Comparison of ENCODE assay signal across 1 cellular context in the genomic region with DNA sequence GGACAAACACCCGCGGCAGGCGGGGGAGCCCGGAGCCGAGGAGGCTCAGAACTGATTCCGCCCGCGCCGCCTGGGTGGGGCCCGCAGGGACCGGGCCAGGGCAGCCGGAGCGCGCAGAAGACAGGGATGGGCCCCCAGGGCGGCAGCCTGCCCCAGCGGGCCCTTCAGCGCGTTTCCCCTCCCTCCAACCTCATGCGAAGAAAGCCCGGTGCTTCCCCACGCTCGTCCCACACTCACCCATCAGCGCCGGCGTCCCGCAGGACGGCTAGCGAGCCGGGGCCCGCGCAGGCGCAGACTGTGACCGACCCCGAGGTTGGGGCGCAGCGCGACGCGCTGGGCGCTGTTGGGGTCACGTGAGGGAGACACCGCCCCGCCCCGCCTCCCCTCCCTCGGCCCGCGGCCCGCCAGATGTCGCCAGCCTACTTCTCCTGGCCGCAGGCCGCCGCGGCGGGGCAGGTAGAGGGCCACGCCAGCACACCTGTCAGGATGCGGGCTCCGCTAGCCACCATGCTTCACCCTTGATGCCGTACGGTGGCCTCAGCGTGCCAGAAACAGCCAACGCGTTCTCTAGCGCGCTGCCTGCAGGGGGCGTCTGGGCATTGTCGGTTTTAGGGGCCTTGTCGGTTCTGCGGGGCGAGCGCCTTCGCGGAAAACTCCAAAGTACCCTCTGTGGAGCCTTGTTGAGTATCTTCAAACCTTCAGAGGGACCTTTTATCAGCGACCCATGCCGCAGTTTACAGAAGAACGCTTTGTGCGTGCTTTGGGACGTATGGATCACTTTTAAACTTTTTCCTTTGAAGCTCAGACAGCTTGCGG.
A peak's percentile ranks its signal among the peaks of the same experiment; 100 is the strongest.
TF ChIP-seq lines count a peak whose summit lies in the region.

A gene with protein sequence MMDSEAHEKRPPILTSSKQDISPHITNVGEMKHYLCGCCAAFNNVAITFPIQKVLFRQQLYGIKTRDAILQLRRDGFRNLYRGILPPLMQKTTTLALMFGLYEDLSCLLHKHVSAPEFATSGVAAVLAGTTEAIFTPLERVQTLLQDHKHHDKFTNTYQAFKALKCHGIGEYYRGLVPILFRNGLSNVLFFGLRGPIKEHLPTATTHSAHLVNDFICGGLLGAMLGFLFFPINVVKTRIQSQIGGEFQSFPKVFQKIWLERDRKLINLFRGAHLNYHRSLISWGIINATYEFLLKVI (minus strand): TSS at position 297 of the 816 bp plus-strand sequence. CDS start 15,577 bp downstream, outside the sequence.

TF ChIP-seq in HepG2, 621 proteins besides CTCF, POLR2A, EP300 and RAD21 (continued from another document and continues in another):
- TF ChIP-seq, protein P1, sequence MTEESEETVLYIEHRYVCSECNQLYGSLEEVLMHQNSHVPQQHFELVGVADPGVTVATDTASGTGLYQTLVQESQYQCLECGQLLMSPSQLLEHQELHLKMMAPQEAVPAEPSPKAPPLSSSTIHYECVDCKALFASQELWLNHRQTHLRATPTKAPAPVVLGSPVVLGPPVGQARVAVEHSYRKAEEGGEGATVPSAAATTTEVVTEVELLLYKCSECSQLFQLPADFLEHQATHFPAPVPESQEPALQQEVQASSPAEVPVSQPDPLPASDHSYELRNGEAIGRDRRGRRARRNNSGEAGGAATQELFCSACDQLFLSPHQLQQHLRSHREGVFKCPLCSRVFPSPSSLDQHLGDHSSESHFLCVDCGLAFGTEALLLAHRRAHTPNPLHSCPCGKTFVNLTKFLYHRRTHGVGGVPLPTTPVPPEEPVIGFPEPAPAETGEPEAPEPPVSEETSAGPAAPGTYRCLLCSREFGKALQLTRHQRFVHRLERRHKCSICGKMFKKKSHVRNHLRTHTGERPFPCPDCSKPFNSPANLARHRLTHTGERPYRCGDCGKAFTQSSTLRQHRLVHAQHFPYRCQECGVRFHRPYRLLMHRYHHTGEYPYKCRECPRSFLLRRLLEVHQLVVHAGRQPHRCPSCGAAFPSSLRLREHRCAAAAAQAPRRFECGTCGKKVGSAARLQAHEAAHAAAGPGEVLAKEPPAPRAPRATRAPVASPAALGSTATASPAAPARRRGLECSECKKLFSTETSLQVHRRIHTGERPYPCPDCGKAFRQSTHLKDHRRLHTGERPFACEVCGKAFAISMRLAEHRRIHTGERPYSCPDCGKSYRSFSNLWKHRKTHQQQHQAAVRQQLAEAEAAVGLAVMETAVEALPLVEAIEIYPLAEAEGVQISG (CRISPR knock-in tag; IDR thresholded peaks at IDR 0.05) = peak; percentile 91
- TF ChIP-seq MED1 (CRISPR knock-in tag; IDR thresholded peaks at IDR 0.05) (peak; percentile 86), TARDBP (CRISPR knock-in tag; IDR thresholded peaks at IDR 0.05) (peak; percentile 97), ATF7 (IDR thresholded peaks at IDR 0.05) (no peak), ATF7 (CRISPR knock-in tag; IDR thresholded peaks at IDR 0.05) (no peak), TOE1 (CRISPR knock-in tag; IDR thresholded peaks at IDR 0.05) (0 out of 2 replicates have a peak, but pooled peaks have one; percentile 60), ZBTB7A (CRISPR knock-in tag; IDR thresholded peaks at IDR 0.05) (0 out of 2 replicates have a peak, but pooled peaks have one; percentile 73), ZNF44 (CRISPR knock-in tag; IDR thresholded peaks at IDR 0.05) (peak; percentile 80; the same call in 1 of the 2 replicates), SOX5 (CRISPR knock-in tag; IDR thresholded peaks at IDR 0.05; ENCODE audit: borderline replicate concordance) (peak; percentile 73; the same call in 1 of the 2 replicates), CEBPG (CRISPR knock-in tag; IDR thresholded peaks at IDR 0.05) (peak; percentile 61; the same call in 1 of the 2 replicates), TBL1XR1 (IDR thresholded peaks at IDR 0.05; ENCODE audit: borderline replicate concordance, low read length, partially characterized antibody) (peak; percentile 57), ERF (CRISPR knock-in tag; IDR thresholded peaks at IDR 0.05) (peak; percentile 94), HDAC1 (CRISPR knock-in tag; IDR thresholded peaks at IDR 0.05) (peak; percentile 98), ZNF326 (CRISPR knock-in tag; IDR thresholded peaks at IDR 0.05; ENCODE audit: borderline replicate concordance) (no peak)
- TF ChIP-seq, protein P2, sequence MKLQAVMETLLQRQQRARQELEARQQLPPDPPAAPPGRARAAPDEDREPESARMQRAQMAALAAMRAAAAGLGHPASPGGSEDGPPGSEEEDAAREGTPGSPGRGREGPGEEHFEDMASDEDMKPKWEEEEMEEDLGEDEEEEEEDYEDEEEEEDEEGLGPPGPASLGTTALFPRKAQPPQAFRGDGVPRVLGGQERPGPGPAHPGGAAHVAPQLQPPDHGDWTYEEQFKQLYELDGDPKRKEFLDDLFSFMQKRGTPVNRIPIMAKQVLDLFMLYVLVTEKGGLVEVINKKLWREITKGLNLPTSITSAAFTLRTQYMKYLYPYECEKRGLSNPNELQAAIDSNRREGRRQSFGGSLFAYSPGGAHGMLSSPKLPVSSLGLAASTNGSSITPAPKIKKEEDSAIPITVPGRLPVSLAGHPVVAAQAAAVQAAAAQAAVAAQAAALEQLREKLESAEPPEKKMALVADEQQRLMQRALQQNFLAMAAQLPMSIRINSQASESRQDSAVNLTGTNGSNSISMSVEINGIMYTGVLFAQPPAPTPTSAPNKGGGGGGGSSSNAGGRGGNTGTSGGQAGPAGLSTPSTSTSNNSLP (IDR thresholded peaks at IDR 0.05; ENCODE audit: low read depth, low read length) = no peak
- TF ChIP-seq, protein P3, sequence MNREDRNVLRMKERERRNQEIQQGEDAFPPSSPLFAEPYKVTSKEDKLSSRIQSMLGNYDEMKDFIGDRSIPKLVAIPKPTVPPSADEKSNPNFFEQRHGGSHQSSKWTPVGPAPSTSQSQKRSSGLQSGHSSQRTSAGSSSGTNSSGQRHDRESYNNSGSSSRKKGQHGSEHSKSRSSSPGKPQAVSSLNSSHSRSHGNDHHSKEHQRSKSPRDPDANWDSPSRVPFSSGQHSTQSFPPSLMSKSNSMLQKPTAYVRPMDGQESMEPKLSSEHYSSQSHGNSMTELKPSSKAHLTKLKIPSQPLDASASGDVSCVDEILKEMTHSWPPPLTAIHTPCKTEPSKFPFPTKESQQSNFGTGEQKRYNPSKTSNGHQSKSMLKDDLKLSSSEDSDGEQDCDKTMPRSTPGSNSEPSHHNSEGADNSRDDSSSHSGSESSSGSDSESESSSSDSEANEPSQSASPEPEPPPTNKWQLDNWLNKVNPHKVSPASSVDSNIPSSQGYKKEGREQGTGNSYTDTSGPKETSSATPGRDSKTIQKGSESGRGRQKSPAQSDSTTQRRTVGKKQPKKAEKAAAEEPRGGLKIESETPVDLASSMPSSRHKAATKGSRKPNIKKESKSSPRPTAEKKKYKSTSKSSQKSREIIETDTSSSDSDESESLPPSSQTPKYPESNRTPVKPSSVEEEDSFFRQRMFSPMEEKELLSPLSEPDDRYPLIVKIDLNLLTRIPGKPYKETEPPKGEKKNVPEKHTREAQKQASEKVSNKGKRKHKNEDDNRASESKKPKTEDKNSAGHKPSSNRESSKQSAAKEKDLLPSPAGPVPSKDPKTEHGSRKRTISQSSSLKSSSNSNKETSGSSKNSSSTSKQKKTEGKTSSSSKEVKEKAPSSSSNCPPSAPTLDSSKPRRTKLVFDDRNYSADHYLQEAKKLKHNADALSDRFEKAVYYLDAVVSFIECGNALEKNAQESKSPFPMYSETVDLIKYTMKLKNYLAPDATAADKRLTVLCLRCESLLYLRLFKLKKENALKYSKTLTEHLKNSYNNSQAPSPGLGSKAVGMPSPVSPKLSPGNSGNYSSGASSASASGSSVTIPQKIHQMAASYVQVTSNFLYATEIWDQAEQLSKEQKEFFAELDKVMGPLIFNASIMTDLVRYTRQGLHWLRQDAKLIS (CRISPR knock-in tag; IDR thresholded peaks at IDR 0.05) = peak; percentile 80; the same call in 1 of the 2 replicates
- TF ChIP-seq, protein P4, sequence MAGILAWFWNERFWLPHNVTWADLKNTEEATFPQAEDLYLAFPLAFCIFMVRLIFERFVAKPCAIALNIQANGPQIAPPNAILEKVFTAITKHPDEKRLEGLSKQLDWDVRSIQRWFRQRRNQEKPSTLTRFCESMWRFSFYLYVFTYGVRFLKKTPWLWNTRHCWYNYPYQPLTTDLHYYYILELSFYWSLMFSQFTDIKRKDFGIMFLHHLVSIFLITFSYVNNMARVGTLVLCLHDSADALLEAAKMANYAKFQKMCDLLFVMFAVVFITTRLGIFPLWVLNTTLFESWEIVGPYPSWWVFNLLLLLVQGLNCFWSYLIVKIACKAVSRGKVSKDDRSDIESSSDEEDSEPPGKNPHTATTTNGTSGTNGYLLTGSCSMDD (CRISPR knock-in tag; IDR thresholded peaks at IDR 0.05) = 0 out of 2 replicates have a peak, but pooled peaks have one; percentile 37
- TF ChIP-seq, protein P5, sequence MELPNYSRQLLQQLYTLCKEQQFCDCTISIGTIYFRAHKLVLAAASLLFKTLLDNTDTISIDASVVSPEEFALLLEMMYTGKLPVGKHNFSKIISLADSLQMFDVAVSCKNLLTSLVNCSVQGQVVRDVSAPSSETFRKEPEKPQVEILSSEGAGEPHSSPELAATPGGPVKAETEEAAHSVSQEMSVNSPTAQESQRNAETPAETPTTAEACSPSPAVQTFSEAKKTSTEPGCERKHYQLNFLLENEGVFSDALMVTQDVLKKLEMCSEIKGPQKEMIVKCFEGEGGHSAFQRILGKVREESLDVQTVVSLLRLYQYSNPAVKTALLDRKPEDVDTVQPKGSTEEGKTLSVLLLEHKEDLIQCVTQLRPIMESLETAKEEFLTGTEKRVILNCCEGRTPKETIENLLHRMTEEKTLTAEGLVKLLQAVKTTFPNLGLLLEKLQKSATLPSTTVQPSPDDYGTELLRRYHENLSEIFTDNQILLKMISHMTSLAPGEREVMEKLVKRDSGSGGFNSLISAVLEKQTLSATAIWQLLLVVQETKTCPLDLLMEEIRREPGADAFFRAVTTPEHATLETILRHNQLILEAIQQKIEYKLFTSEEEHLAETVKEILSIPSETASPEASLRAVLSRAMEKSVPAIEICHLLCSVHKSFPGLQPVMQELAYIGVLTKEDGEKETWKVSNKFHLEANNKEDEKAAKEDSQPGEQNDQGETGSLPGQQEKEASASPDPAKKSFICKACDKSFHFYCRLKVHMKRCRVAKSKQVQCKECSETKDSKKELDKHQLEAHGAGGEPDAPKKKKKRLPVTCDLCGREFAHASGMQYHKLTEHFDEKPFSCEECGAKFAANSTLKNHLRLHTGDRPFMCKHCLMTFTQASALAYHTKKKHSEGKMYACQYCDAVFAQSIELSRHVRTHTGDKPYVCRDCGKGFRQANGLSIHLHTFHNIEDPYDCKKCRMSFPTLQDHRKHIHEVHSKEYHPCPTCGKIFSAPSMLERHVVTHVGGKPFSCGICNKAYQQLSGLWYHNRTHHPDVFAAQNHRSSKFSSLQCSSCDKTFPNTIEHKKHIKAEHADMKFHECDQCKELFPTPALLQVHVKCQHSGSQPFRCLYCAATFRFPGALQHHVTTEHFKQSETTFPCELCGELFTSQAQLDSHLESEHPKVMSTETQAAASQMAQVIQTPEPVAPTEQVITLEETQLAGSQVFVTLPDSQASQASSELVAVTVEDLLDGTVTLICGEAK (IDR thresholded peaks at IDR 0.05) = no peak
- TF ChIP-seq, protein P5 (CRISPR knock-in tag; IDR thresholded peaks at IDR 0.05) = peak; percentile 63; the same call in 1 of the 2 replicates
- TF ChIP-seq, protein P6, sequence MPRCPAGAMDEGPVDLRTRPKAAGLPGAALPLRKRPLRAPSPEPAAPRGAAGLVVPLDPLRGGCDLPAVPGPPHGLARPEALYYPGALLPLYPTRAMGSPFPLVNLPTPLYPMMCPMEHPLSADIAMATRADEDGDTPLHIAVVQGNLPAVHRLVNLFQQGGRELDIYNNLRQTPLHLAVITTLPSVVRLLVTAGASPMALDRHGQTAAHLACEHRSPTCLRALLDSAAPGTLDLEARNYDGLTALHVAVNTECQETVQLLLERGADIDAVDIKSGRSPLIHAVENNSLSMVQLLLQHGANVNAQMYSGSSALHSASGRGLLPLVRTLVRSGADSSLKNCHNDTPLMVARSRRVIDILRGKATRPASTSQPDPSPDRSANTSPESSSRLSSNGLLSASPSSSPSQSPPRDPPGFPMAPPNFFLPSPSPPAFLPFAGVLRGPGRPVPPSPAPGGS (CRISPR knock-in tag; IDR thresholded peaks at IDR 0.05) = peak; percentile 42; the same call in 1 of the 2 replicates
- TF ChIP-seq, protein P7, sequence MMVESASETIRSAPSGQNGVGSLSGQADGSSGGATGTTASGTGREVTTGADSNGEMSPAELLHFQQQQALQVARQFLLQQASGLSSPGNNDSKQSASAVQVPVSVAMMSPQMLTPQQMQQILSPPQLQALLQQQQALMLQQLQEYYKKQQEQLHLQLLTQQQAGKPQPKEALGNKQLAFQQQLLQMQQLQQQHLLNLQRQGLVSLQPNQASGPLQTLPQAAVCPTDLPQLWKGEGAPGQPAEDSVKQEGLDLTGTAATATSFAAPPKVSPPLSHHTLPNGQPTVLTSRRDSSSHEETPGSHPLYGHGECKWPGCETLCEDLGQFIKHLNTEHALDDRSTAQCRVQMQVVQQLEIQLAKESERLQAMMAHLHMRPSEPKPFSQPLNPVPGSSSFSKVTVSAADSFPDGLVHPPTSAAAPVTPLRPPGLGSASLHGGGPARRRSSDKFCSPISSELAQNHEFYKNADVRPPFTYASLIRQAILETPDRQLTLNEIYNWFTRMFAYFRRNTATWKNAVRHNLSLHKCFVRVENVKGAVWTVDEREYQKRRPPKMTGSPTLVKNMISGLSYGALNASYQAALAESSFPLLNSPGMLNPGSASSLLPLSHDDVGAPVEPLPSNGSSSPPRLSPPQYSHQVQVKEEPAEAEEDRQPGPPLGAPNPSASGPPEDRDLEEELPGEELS (CRISPR knock-in tag; IDR thresholded peaks at IDR 0.05) = peak; percentile 76; the same call in 1 of the 2 replicates
- TF ChIP-seq, protein P8, sequence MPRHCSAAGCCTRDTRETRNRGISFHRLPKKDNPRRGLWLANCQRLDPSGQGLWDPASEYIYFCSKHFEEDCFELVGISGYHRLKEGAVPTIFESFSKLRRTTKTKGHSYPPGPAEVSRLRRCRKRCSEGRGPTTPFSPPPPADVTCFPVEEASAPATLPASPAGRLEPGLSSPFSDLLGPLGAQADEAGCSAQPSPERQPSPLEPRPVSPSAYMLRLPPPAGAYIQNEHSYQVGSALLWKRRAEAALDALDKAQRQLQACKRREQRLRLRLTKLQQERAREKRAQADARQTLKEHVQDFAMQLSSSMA (CRISPR knock-in tag; IDR thresholded peaks at IDR 0.05) = peak; percentile 93; the same call in 1 of the 2 replicates
